Comparison of ENCODE assay signal across 13 cellular contexts in the genomic region with DNA sequence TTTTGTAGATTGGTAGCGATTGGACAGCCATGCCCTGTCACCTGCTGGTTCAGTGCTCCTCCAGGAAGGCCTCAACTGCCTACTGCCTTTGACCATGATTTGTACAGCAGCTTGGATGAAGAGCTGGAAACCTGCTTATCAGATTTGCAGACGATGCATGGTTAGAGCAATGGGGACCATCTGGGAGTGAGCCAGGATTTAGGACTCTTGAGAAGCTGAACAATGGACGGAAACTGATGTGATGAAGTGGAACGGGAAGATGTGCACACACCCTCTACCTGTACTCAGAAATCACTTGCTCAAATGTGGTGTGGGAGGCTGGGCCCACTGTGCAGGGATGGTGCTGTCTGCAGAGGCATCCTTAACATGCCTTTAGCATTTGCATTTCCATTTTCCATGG. TPM values are rescaled to one million over a fixed set of nuclear protein-coding genes. Genes with fewer than 3 reads are reported as not detected.
DNase-seq lines count a peak whose midpoint lies in the region; ATAC-seq lines count a peak whose summit lies in the region.
"Had no signal": no experiment of that assay in that cellular context is flagged by ENCODE, and none has a peak within 500 bp of the region (broad histone marks: within the 10 kb centered on the region; RNA-seq: fewer than 3 reads in every experiment).

No MANE protein-coding gene starts in this region.

- POLR2A ChIA-PET in activated CD4-positive, alpha-beta memory T cell treated with anti-CD3 and anti-CD28 coated beads, Interleukin-2, amount 10 ng/mL, durations not matched to agents 7 days and 5 days (lab: Charles Lee), result interaction anchor here (1.0 to 10.7 kb wide), 2 partner anchors 13 to 25 kb away, joined by 3 to 105 read pairs; no protein-coding TSS in a partner anchor
- POLR2A ChIA-PET in naive thymus-derived CD8-positive, alpha-beta T cell (lab: Charles Lee), result interaction anchor here (0.8 to 2.6 kb wide), 8 partner anchors 10 to 295 kb away, joined by 3 to 7 read pairs (median 4); no protein-coding TSS in a partner anchor

- no peak for ATAC-seq in naive thymus-derived CD8-positive, alpha-beta T cell
- ATAC-seq in GM18867 (IDR thresholded peaks at IDR 0.05; ENCODE audit: unreplicated experiment) (no peak), GM18873 (IDR thresholded peaks at IDR 0.05; ENCODE audit: low FRiP score, unreplicated experiment) (no peak)
- ATAC-seq: lower lobe of right lung, sciatic nerve had no signal

- H3K4me3 Mint-ChIP-seq in activated CD4-positive, alpha-beta T cell treated with anti-CD3 and anti-CD28 coated beads, Interleukin-2, amount 10 ng/mL, durations not matched to agents 24 days and 14 days, result peak overlapping the region; percentile 68
- peak overlapping the region; percentile 23 for H3K4me3 Mint-ChIP-seq in activated CD4-positive, alpha-beta memory T cell treated with anti-CD3 and anti-CD28 coated beads, Interleukin-2, amount 10 ng/mL, durations not matched to agents 7 days and 5 days
- H3K4me3 Mint-ChIP-seq in naive thymus-derived CD8-positive, alpha-beta T cell, result peak overlapping the region; percentile 55 to 94 (median 84)

- H3K36me3 Mint-ChIP-seq in activated CD4-positive, alpha-beta T cell treated with anti-CD3 and anti-CD28 coated beads, Interleukin-2, amount 10 ng/mL, durations not matched to agents 24 days and 14 days (ENCODE audit: low read depth), result peaks cover 49% of the 10 kb centered on the region
- H3K36me3 Mint-ChIP-seq in activated CD4-positive, alpha-beta memory T cell treated with anti-CD3 and anti-CD28 coated beads, Interleukin-2, amount 10 ng/mL, durations not matched to agents 7 days and 5 days (ENCODE audit: low read depth), result peaks cover 52% of the 10 kb centered on the region
- H3K36me3 Mint-ChIP-seq in naive thymus-derived CD8-positive, alpha-beta T cell, result peaks cover 0 to 22% (median 17%) of the 10 kb centered on the region in 3 donors

- no peak for DNase-seq in activated CD4-positive, alpha-beta T cell treated with anti-CD3 and anti-CD28 coated beads, Interleukin-2, amount 10 ng/mL, durations not matched to agents 24 days and 14 days
- DNase-seq in activated CD4-positive, alpha-beta T cell treated with anti-CD3 and anti-CD28 coated beads for 4 hours, result no peak
- peak; percentile 32 for DNase-seq in DMS79 (lab: John Stamatoyannopoulos, UW)
- DNase-seq in activated CD4-positive, alpha-beta memory T cell treated with anti-CD3 and anti-CD28 coated beads, Interleukin-2, amount 10 ng/mL, durations not matched to agents 7 days and 5 days, result no peak
- no peak for DNase-seq in naive thymus-derived CD8-positive, alpha-beta T cell
- no peak for DNase-seq in foreskin melanocyte
- DNase-seq: foreskin fibroblast, lower lobe of right lung, SIG-M5, uterus had no signal

- intact Hi-C loops in activated CD4-positive, alpha-beta T cell treated with anti-CD3 and anti-CD28 coated beads, Interleukin-2, amount 10 ng/mL, durations not matched to agents 24 days and 14 days (cut with micrococcal nuclease), result loop anchor here (1.0 to 2.0 kb wide), 2 partner anchors 11 to 55 kb away; no protein-coding TSS in a partner anchor

- H3K27me3 Mint-ChIP-seq in activated CD4-positive, alpha-beta T cell treated with anti-CD3 and anti-CD28 coated beads, Interleukin-2, amount 10 ng/mL, durations not matched to agents 24 days and 14 days, result no peaks in the 10 kb centered on the region
- H3K27me3 Mint-ChIP-seq in activated CD4-positive, alpha-beta memory T cell treated with anti-CD3 and anti-CD28 coated beads, Interleukin-2, amount 10 ng/mL, durations not matched to agents 7 days and 5 days, result no peaks in the 10 kb centered on the region
- H3K27me3 Mint-ChIP-seq in naive thymus-derived CD8-positive, alpha-beta T cell, result no peaks in the 10 kb centered on the region

- H3K4me1 Mint-ChIP-seq in activated CD4-positive, alpha-beta T cell treated with anti-CD3 and anti-CD28 coated beads, Interleukin-2, amount 10 ng/mL, durations not matched to agents 24 days and 14 days, result peaks cover 84% of the 10 kb centered on the region
- H3K4me1 Mint-ChIP-seq in activated CD4-positive, alpha-beta memory T cell treated with anti-CD3 and anti-CD28 coated beads, Interleukin-2, amount 10 ng/mL, durations not matched to agents 7 days and 5 days, result peaks cover 94% of the 10 kb centered on the region
- H3K4me1 Mint-ChIP-seq in naive thymus-derived CD8-positive, alpha-beta T cell, result peaks cover 62 to 98% (median 97%) of the 10 kb centered on the region in 4 donors

- CTCF ChIA-PET in activated CD4-positive, alpha-beta memory T cell treated with anti-CD3 and anti-CD28 coated beads, Interleukin-2, amount 10 ng/mL, durations not matched to agents 7 days and 5 days (lab: Charles Lee), result interaction anchor here (1.7 kb wide), 1 partner anchor 12 kb away, joined by 7 read pairs; no protein-coding TSS in a partner anchor

- peaks cover 6% of the 10 kb centered on the region for H3K9me3 Mint-ChIP-seq in activated CD4-positive, alpha-beta T cell treated with anti-CD3 and anti-CD28 coated beads, Interleukin-2, amount 10 ng/mL, durations not matched to agents 24 days and 14 days
- H3K9me3 Mint-ChIP-seq in activated CD4-positive, alpha-beta memory T cell treated with anti-CD3 and anti-CD28 coated beads, Interleukin-2, amount 10 ng/mL, durations not matched to agents 7 days and 5 days, result no peaks in the 10 kb centered on the region
- no peaks in the 10 kb centered on the region for H3K9me3 Mint-ChIP-seq in naive thymus-derived CD8-positive, alpha-beta T cell

- peak overlapping the region; percentile 93 for H3K27ac Mint-ChIP-seq in activated CD4-positive, alpha-beta T cell treated with anti-CD3 and anti-CD28 coated beads, Interleukin-2, amount 10 ng/mL, durations not matched to agents 24 days and 14 days
- H3K27ac Mint-ChIP-seq in activated CD4-positive, alpha-beta memory T cell treated with anti-CD3 and anti-CD28 coated beads, Interleukin-2, amount 10 ng/mL, durations not matched to agents 7 days and 5 days, result peak overlapping the region; percentile 98
- peak overlapping the region; percentile 96 to 100 (median 98) for H3K27ac Mint-ChIP-seq in naive thymus-derived CD8-positive, alpha-beta T cell

RNA-seq across cellular contexts. Expression of gene NCK2, which starts 57.2 kb away (rescaled TPM):
- 85.8 and 86.2 TPM in 2 replicates for total RNA-seq in activated CD4-positive, alpha-beta T cell treated with anti-CD3 and anti-CD28 coated beads, Interleukin-2, amount 10 ng/mL, durations not matched to agents 24 days and 14 days
- 10 to 100 TPM; 70.8 to 75.9 TPM for total RNA-seq in activated CD4-positive, alpha-beta memory T cell treated with anti-CD3 and anti-CD28 coated beads, Interleukin-2, amount 10 ng/mL, durations not matched to agents 7 days and 5 days
- 100 to 1,000 TPM; 119 to 124 TPM for total RNA-seq in naive thymus-derived CD8-positive, alpha-beta T cell
- polyA plus RNA-seq in naive thymus-derived CD8-positive, alpha-beta T cell, result 100 to 1,000 TPM in 1 of 3 donors, 10 to 100 TPM in 2; 36.6 to 110 (median 67.8) TPM

Comparison
In these comparisons a context has a peak if more than half of its experiments do, and no peak if none do; other contexts are left out.
1. H3K4me3 Mint-ChIP-seq: peak in every context shown above with its lines; median percentile 84 in naive thymus-derived CD8-positive, alpha-beta T cell; 68 in activated CD4-positive, alpha-beta T cell treated with anti-CD3 and anti-CD28 coated beads, Interleukin-2, amount 10 ng/mL, durations not matched to agents 24 days and 14 days; 23 in activated CD4-positive, alpha-beta memory T cell treated with anti-CD3 and anti-CD28 coated beads, Interleukin-2, amount 10 ng/mL, durations not matched to agents 7 days and 5 days.